ENCODE assay signal across 27 cellular contexts in genomic region chr6:145055567-145055966, GRCh38.
"Had no signal": no experiment of that assay in that cellular context is flagged by ENCODE, and none has a peak within 500 bp of the region (broad histone marks: within the 10 kb centered on the region; RNA-seq: fewer than 3 reads in every experiment).

No MANE protein-coding gene starts in this region.

- H3K9me3 Mint-ChIP-seq: activated CD4-positive, alpha-beta memory T cell treated with anti-CD3 and anti-CD28 coated beads for 36 hours; activated CD4-positive, alpha-beta T cell treated with anti-CD3 and anti-CD28 coated beads, Interleukin-2, amount 10 ng/mL, durations not matched to agents 7 days and 5 days; activated naive CD4-positive, alpha-beta T cell treated with anti-CD3 and anti-CD28 coated beads, Interleukin-2, amount 50 U/mL, for 72 hours; activated naive CD8-positive, alpha-beta T cell treated with anti-CD3 and anti-CD28 coated beads, Interleukin-2, amount 50 U/mL, for 24 hours; activated T-cell treated with anti-CD3 and anti-CD28 coated beads, Interleukin-2, amount 50 U/mL, for 4 hours; central memory CD8-positive, alpha-beta T cell; T-cell had no signal

- FAIRE-seq: RCC 7860 had no signal

- H3K4me1 Mint-ChIP-seq: activated CD4-positive, alpha-beta T cell treated with anti-CD3 and anti-CD28 coated beads, Interleukin-2, amount 10 ng/mL, durations not matched to agents 7 days and 5 days; central memory CD8-positive, alpha-beta T cell; IgD-negative memory B cell; T-cell had no signal

- H3K27me3 ChIP-seq: ascending aorta, body of pancreas had no signal

- H3K4me3 Mint-ChIP-seq: activated CD4-positive, alpha-beta memory T cell treated with anti-CD3 and anti-CD28 coated beads for 36 hours; activated CD4-positive, alpha-beta T cell treated with anti-CD3 and anti-CD28 coated beads, Interleukin-2, amount 10 ng/mL, durations not matched to agents 7 days and 5 days; activated naive CD8-positive, alpha-beta T cell treated with anti-CD3 and anti-CD28 coated beads, Interleukin-2, amount 50 U/mL, for 24 hours; activated T-cell treated with anti-CD3 and anti-CD28 coated beads, Interleukin-2, amount 50 U/mL, for 4 hours; central memory CD8-positive, alpha-beta T cell; IgD-negative memory B cell; T-cell had no signal

- H3K4me1 ChIP-seq: ascending aorta, body of pancreas had no signal

- H3K4me3 ChIP-seq: ascending aorta, body of pancreas had no signal

- DNase-seq: activated CD4-positive, alpha-beta memory T cell treated with anti-CD3 and anti-CD28 coated beads for 36 hours; activated CD4-positive, alpha-beta T cell treated with anti-CD3 and anti-CD28 coated beads, Interleukin-2, amount 10 ng/mL, durations not matched to agents 7 days and 5 days; activated CD4-positive, CD25-positive, alpha-beta regulatory T cell; activated CD8-positive, alpha-beta memory T cell treated with anti-CD3 and anti-CD28 coated beads for 24 hours; activated effector memory CD4-positive, alpha-beta T cell treated with anti-CD3 and anti-CD28 coated beads, Interleukin-2, amount 50 U/mL, for 16 hours; activated naive CD4-positive, alpha-beta T cell treated with Interleukin-2 at 50 U/mL for 16 hours; activated naive CD8-positive, alpha-beta T cell treated with anti-CD3 and anti-CD28 coated beads, Interleukin-2, amount 50 U/mL, for 24 hours; activated T-cell treated with anti-CD3 and anti-CD28 coated beads, Interleukin-2, amount 50 U/mL, for 4 hours; amniotic stem cell; body of pancreas; KG1; MV-4-11; NCI-H1092 treated with DMSO at 0.1 percent for 48 hours; NCI-H1930; NCI-H2107; NCI-H510A treated with DMSO at 0.1 percent for 48 hours; NCI-H69; PC-3; SIG-M5; T-cell; T-helper 2 cell had no signal

- H3K9me3 ChIP-seq: ascending aorta, body of pancreas had no signal

- H3K36me3 ChIP-seq: ascending aorta had no signal

- H3K27ac ChIP-seq: ascending aorta, body of pancreas, VCaP had no signal

- H3K27ac Mint-ChIP-seq: activated CD4-positive, alpha-beta memory T cell treated with anti-CD3 and anti-CD28 coated beads for 36 hours; activated CD4-positive, alpha-beta T cell treated with anti-CD3 and anti-CD28 coated beads, Interleukin-2, amount 10 ng/mL, durations not matched to agents 7 days and 5 days; activated naive CD4-positive, alpha-beta T cell treated with anti-CD3 and anti-CD28 coated beads, Interleukin-2, amount 50 U/mL, for 72 hours; activated naive CD8-positive, alpha-beta T cell treated with anti-CD3 and anti-CD28 coated beads, Interleukin-2, amount 50 U/mL, for 24 hours; IgD-negative memory B cell; T-cell had no signal

- ATAC-seq: activated naive CD4-positive, alpha-beta T cell treated with anti-CD3 and anti-CD28 coated beads, Interleukin-2, amount 50 U/mL, for 72 hours; activated naive CD8-positive, alpha-beta T cell treated with anti-CD3 and anti-CD28 coated beads, Interleukin-2, amount 50 U/mL, for 24 hours; activated T-cell treated with anti-CD3 and anti-CD28 coated beads, Interleukin-2, amount 50 U/mL, for 4 hours; body of pancreas; PC-3; T-cell had no signal

- H3K27me3 Mint-ChIP-seq: activated CD4-positive, alpha-beta T cell treated with anti-CD3 and anti-CD28 coated beads, Interleukin-2, amount 10 ng/mL, durations not matched to agents 7 days and 5 days; activated naive CD8-positive, alpha-beta T cell treated with anti-CD3 and anti-CD28 coated beads, Interleukin-2, amount 50 U/mL, for 24 hours; IgD-negative memory B cell had no signal

- H3K36me3 Mint-ChIP-seq: activated CD4-positive, alpha-beta memory T cell treated with anti-CD3 and anti-CD28 coated beads for 36 hours; activated naive CD4-positive, alpha-beta T cell treated with anti-CD3 and anti-CD28 coated beads, Interleukin-2, amount 50 U/mL, for 72 hours; IgD-negative memory B cell; T-cell had no signal
